Comparison of ENCODE assay signal across 25 cellular contexts in the genomic region with DNA sequence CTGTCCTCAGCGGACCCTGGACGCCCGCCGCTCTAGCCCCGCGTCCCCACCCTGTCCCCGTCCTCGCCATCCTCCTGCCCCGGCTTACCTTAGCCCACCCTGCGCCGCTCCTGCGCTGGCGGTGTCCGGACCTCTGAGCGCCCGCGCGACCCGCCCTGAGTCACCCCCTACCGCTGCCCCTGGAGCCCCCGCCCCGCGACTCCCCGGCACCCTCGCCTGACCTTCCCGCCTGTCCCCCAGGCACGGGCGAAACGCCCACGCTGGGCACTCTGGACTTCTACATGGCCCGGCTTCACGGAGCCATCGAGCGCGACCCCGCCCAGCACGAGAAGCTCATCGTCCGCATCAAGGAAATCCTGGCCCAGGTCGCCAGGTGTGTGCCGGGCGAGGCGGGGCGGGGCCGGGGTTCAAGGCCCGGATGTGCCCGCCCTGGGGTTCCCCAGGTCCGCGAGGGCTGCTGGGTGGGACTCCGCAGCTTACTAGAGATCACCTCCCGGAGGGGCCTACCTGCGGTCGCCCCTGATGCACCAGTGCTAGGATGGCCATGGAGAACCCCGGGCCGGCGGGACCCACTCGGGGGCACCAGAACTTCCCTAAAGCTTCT. TPM values are rescaled to one million over a fixed set of nuclear protein-coding genes. Genes with fewer than 3 reads are reported as not detected.
A peak's percentile ranks its signal among the peaks of the same experiment; 100 is the strongest.
DNase-seq lines count a peak whose midpoint lies in the region; ATAC-seq, FAIRE-seq and TF ChIP-seq lines count a peak whose summit lies in the region.
"Had no signal": no experiment of that assay in that cellular context is flagged by ENCODE, and none has a peak within 500 bp of the region (broad histone marks: within the 10 kb centered on the region; RNA-seq: fewer than 3 reads in every experiment).

No MANE protein-coding gene starts in this region.

- H2AK5ac ChIP-seq in H1 (ENCODE audit: low read depth, low read length): no peak overlapping the region

- POLR2A ChIA-PET in activated naive CD8-positive, alpha-beta T cell treated with anti-CD3 and anti-CD28 coated beads, Interleukin-2, amount 10 ng/mL, durations not matched to agents 7 days and 5 days (lab: Charles Lee): no interaction called here
- POLR2A ChIA-PET in H1 (lab: Charles Lee; ENCODE audit: partially characterized antibody): interaction anchor here (0.6 to 2.0 kb wide), 18 partner anchors 9 to 185 kb away, joined by 3 to 7 read pairs (median 4); partner anchors contain the start of genes MRPL54 and TEKTIP1

- H3K9me3 ChIP-seq in H1 (ENCODE audit: insufficient read depth in 2 of 2, low read depth in 1 of 2, low read length in 1 of 2) (no peaks in the 10 kb centered on the region), suprapubic skin (no peaks in the 10 kb centered on the region)
- H3K9me3 ChIP-seq: psoas muscle, SJSA1 had no signal

- H4K20me1 ChIP-seq in H1 (replicated peaks in 1 of 2; ENCODE audit: control insufficient read depth in 1 of 2, insufficient read depth in 2 of 2, low read length in 2 of 2): peaks cover 3 to 8% of the 10 kb centered on the region in 2 experiments

- WGBS in H1 (ENCODE audit: extremely low coverage in 1 of 2, insufficient coverage in 1 of 2, insufficient read length in 1 of 2, insufficient replicate concordance in 2 of 2, low coverage in 1 of 2, low lambda C conversion rate in 2 of 2, missing lambda C conversion rate in 1 of 2), 2 experiments: 8% methylated on average over 17 of the region's 57 CpGs; no CpG with 5 or more reads in 1 of the 2 experiments
- WGBS in suprapubic skin: 66% methylated on average over 37 of the region's 57 CpGs

- ATAC-seq in activated naive CD8-positive, alpha-beta T cell treated with anti-CD3 and anti-CD28 coated beads, Interleukin-2, amount 10 ng/mL, durations not matched to agents 7 days and 5 days (ENCODE audit: low read depth): no peak
- ATAC-seq in activated naive CD8-positive, alpha-beta T cell treated with anti-CD3 and anti-CD28 coated beads, Interleukin-2, amount 50 U/mL, for 24 hours: no peak
- no peak for ATAC-seq in GM18502 (IDR thresholded peaks at IDR 0.05; ENCODE audit: poor library complexity, unreplicated experiment)
- ATAC-seq: left lobe of liver, psoas muscle had no signal

- H3K4me1 Mint-ChIP-seq in activated naive CD8-positive, alpha-beta T cell treated with anti-CD3 and anti-CD28 coated beads, Interleukin-2, amount 10 ng/mL, durations not matched to agents 7 days and 5 days: peaks cover 4% of the 10 kb centered on the region
- peaks cover 7% of the 10 kb centered on the region for H3K4me1 Mint-ChIP-seq in activated naive CD8-positive, alpha-beta T cell treated with anti-CD3 and anti-CD28 coated beads, Interleukin-2, amount 50 U/mL, for 24 hours

- H3K4ac ChIP-seq in H1 (replicated peaks; ENCODE audit: insufficient read length, low read depth, low read length): no peak overlapping the region

- no peak overlapping the region for H3K23ac ChIP-seq in H1 (ENCODE audit: insufficient read length)

- H3K23me2 ChIP-seq in H1 (ENCODE audit: low read depth, low read length): peaks cover 17% of the 10 kb centered on the region; the same call in 1 of the 2 replicates

- no peak overlapping the region for H2BK12ac ChIP-seq in H1 (ENCODE audit: low read depth, low read length)

- no peaks in the 10 kb centered on the region for H3K79me1 ChIP-seq in H1 (ENCODE audit: low read depth, low read length)

- peak overlapping the region; percentile 81 to 84 for H3K4me2 ChIP-seq in H1 (ENCODE audit: insufficient read depth in 1 of 2, low read depth in 2 of 2, low read length in 2 of 2)
- H3K4me2 ChIP-seq: KMS-11 had no signal

- H3K4me1 ChIP-seq in H1 (replicated peaks in 1 of 4; ENCODE audit: control insufficient read depth in 3 of 4, insufficient read depth in 4 of 4, low read length in 3 of 4): peaks cover 0 to 13% (median 8%) of the 10 kb centered on the region in 4 experiments; a peak in 5 of 7 replicates
- peaks cover 37% of the 10 kb centered on the region for H3K4me1 ChIP-seq in suprapubic skin

- H4K8ac ChIP-seq in H1 (ENCODE audit: extremely low read depth, insufficient read depth, low read length): 0 out of 2 replicates have a peak overlapping the region, but pooled peaks have one; percentile 47

- CTCF ChIA-PET in H1 (lab: Charles Lee; ENCODE audit: partially characterized antibody): interaction anchor here (0.6 to 6.6 kb wide), 9 partner anchors 9 to 250 kb away, joined by 3 to 51 read pairs (median 6); partner anchors contain the start of gene MFSD12

- H3K36me3 ChIP-seq in H1 (ENCODE audit: control insufficient read depth in 2 of 4, insufficient read depth in 4 of 4, low read length in 3 of 4): no peaks in the 10 kb centered on the region
- peaks cover 4% of the 10 kb centered on the region for H3K36me3 ChIP-seq in suprapubic skin

- peak; percentile 33 for DNase-seq in activated naive CD8-positive, alpha-beta T cell treated with anti-CD3 and anti-CD28 coated beads, Interleukin-2, amount 10 ng/mL, durations not matched to agents 7 days and 5 days
- no peak for DNase-seq in activated naive CD8-positive, alpha-beta T cell treated with anti-CD3 and anti-CD28 coated beads, Interleukin-2, amount 50 U/mL, for 24 hours
- DNase-seq in H1 (ENCODE audit: low read depth in 1 of 2, low spot score in 2 of 2) (peak in 1 of 2 experiments; percentile 89), iPS-NIHi7 (ENCODE audit: extremely low spot score) (peak; percentile 68), suprapubic skin (ENCODE audit: low spot score in 2 of 2) (peak in 1 of 2 donors; percentile 71), SHP77 (lab: John Stamatoyannopoulos, UW) (no peak)
- no peak for DNase-seq in activated CD4-positive, alpha-beta T cell treated with anti-CD3 and anti-CD28 coated beads, Interleukin-2, amount 50 U/mL, for 4 hours
- DNase-seq: 8988T; activated CD4-positive, alpha-beta memory T cell treated with anti-CD3 and anti-CD28 coated beads for 36 hours; activated gamma-delta T cell treated with Interleukin-2 at 50 U/mL for 16 hours; activated T-cell treated with anti-CD3 and anti-CD28 coated beads for 4 hours; AML-193; COR-L47; foreskin melanocyte; NCI-H187; stimulated activated CD4-positive, alpha-beta T cell treated with anti-CD3 and anti-CD28 coated beads, Interleukin-4, amount 100 ng/mL, for 1 hour had no signal

- H2BK120ac ChIP-seq in H1 (replicated peaks; ENCODE audit: low read depth, low read length): no peak overlapping the region

- H3K4me3 ChIP-seq in H1 (ENCODE audit: extremely low read depth in 1 of 4, insufficient read depth in 2 of 4, low read depth in 3 of 4, low read length in 4 of 4) (peak overlapping the region; percentile 19 to 77 (median 44); a peak in 7 of 8 replicates), suprapubic skin (peak overlapping the region; percentile 40)
- H3K4me3 ChIP-seq: SJSA1 had no signal

- H2BK20ac ChIP-seq in H1 (ENCODE audit: low read length): no peak overlapping the region

- H3K79me2 ChIP-seq in H1 (ENCODE audit: control insufficient read depth in 1 of 2, insufficient read depth in 2 of 2, low read length in 2 of 2): no peaks in the 10 kb centered on the region

- no peak overlapping the region for H3K14ac ChIP-seq in H1 (ENCODE audit: insufficient read length)

- H3K18ac ChIP-seq in H1 (ENCODE audit: extremely low read depth, low read length): peak overlapping the region; percentile 19; the same call in 1 of the 2 replicates

- FAIRE-seq in H1 (lab: Jason Lieb, UNC): no peak
- FAIRE-seq: bronchial epithelial cell had no signal

- no peaks in the 10 kb centered on the region for H3K9me3 Mint-ChIP-seq in activated naive CD8-positive, alpha-beta T cell treated with anti-CD3 and anti-CD28 coated beads, Interleukin-2, amount 10 ng/mL, durations not matched to agents 7 days and 5 days
- H3K9me3 Mint-ChIP-seq in activated naive CD8-positive, alpha-beta T cell treated with anti-CD3 and anti-CD28 coated beads, Interleukin-2, amount 50 U/mL, for 24 hours: no peaks in the 10 kb centered on the region
- H3K9me3 Mint-ChIP-seq: activated CD4-positive, alpha-beta memory T cell treated with anti-CD3 and anti-CD28 coated beads for 36 hours; neural crest cell had no signal

- H4K91ac ChIP-seq in H1 (replicated peaks; ENCODE audit: insufficient read length, low read length): no peak overlapping the region

- TF ChIP-seq CTCF in H1 (IDR thresholded peaks at IDR 0.05; ENCODE audit: control extremely low read depth in 1 of 3, insufficient read depth in 1 of 3, low read depth in 1 of 3, low read length in 3 of 3) (no peak), suprapubic skin (IDR thresholded peaks at IDR 0.05) (no peak)

- H2BK15ac ChIP-seq in H1 (ENCODE audit: low read length): no peak overlapping the region

- H3K4me3 Mint-ChIP-seq in activated naive CD8-positive, alpha-beta T cell treated with anti-CD3 and anti-CD28 coated beads, Interleukin-2, amount 10 ng/mL, durations not matched to agents 7 days and 5 days: no peak overlapping the region
- H3K4me3 Mint-ChIP-seq in activated naive CD8-positive, alpha-beta T cell treated with anti-CD3 and anti-CD28 coated beads, Interleukin-2, amount 50 U/mL, for 24 hours: no peak overlapping the region
- H3K4me3 Mint-ChIP-seq: activated CD4-positive, alpha-beta memory T cell treated with anti-CD3 and anti-CD28 coated beads for 36 hours had no signal

- no peak overlapping the region for H2BK5ac ChIP-seq in H1 (ENCODE audit: low read depth, low read length)

- no peak overlapping the region for H2AFZ ChIP-seq in H1 (ENCODE audit: low read length)

- peaks cover 2% of the 10 kb centered on the region for H3K36me3 Mint-ChIP-seq in activated naive CD8-positive, alpha-beta T cell treated with anti-CD3 and anti-CD28 coated beads, Interleukin-2, amount 10 ng/mL, durations not matched to agents 7 days and 5 days
- H3K36me3 Mint-ChIP-seq in activated naive CD8-positive, alpha-beta T cell treated with anti-CD3 and anti-CD28 coated beads, Interleukin-2, amount 50 U/mL, for 24 hours (ENCODE audit: low read depth): peaks cover 6% of the 10 kb centered on the region

- TF ChIP-seq RAD21 in H1 (IDR thresholded peaks at IDR 0.05 in 1 of 2, conservative IDR thresholded peaks at IDR 0.05 in 1 of 2; ENCODE audit: low read depth in 2 of 2, low read length in 2 of 2): no peak

- no peak overlapping the region for H3K56ac ChIP-seq in H1 (replicated peaks; ENCODE audit: insufficient read length, low read depth, low read length)

- H3K27me3 ChIP-seq in H1 (replicated peaks in 1 of 4; ENCODE audit: control insufficient read depth in 3 of 4, extremely low read depth in 1 of 4, insufficient read depth in 3 of 4, low read length in 3 of 4): peaks cover 0 to 5% (median 0%) of the 10 kb centered on the region in 4 experiments; a peak in 1 of 7 replicates
- H3K27me3 ChIP-seq in suprapubic skin: no peaks in the 10 kb centered on the region
- H3K27me3 ChIP-seq: SJSA1 had no signal

- no peak overlapping the region for H4K5ac ChIP-seq in H1 (ENCODE audit: insufficient read length, low read depth, low read length)

- TF ChIP-seq EP300 in H1 (IDR thresholded peaks at IDR 0.05; ENCODE audit: borderline replicate concordance in 1 of 2, low read depth in 2 of 2, low read length in 2 of 2) (no peak), suprapubic skin (IDR thresholded peaks at IDR 0.05) (no peak)

- no peak overlapping the region for H3K27ac ChIP-seq in H1 (ENCODE audit: low read depth, low read length)
- H3K27ac ChIP-seq in suprapubic skin: no peak overlapping the region
- H3K27ac ChIP-seq: KMS-11, psoas muscle had no signal

- no peaks in the 10 kb centered on the region for H3K27me3 Mint-ChIP-seq in activated naive CD8-positive, alpha-beta T cell treated with anti-CD3 and anti-CD28 coated beads, Interleukin-2, amount 10 ng/mL, durations not matched to agents 7 days and 5 days
- no peaks in the 10 kb centered on the region for H3K27me3 Mint-ChIP-seq in activated naive CD8-positive, alpha-beta T cell treated with anti-CD3 and anti-CD28 coated beads, Interleukin-2, amount 50 U/mL, for 24 hours
- H3K27me3 Mint-ChIP-seq: activated CD4-positive, alpha-beta memory T cell treated with anti-CD3 and anti-CD28 coated beads for 36 hours had no signal

- no peak overlapping the region for H3K27ac Mint-ChIP-seq in activated naive CD8-positive, alpha-beta T cell treated with anti-CD3 and anti-CD28 coated beads, Interleukin-2, amount 10 ng/mL, durations not matched to agents 7 days and 5 days
- no peak overlapping the region for H3K27ac Mint-ChIP-seq in activated naive CD8-positive, alpha-beta T cell treated with anti-CD3 and anti-CD28 coated beads, Interleukin-2, amount 50 U/mL, for 24 hours
- H3K27ac Mint-ChIP-seq: activated CD4-positive, alpha-beta memory T cell treated with anti-CD3 and anti-CD28 coated beads for 36 hours had no signal

- TF ChIP-seq POLR2A in H1 (IDR thresholded peaks at IDR 0.05; ENCODE audit: control extremely low read depth in 1 of 2, low read depth in 2 of 2, low read length in 2 of 2): no peak; a peak in 2 of 3 replicates
- TF ChIP-seq POLR2A in suprapubic skin (IDR thresholded peaks at IDR 0.05): no peak

- H3K9ac ChIP-seq in H1 (replicated peaks in 1 of 4; ENCODE audit: extremely low read depth in 1 of 4, low read depth in 3 of 4, low read length in 3 of 4): no peak overlapping the region
- H3K9ac ChIP-seq: KMS-11 had no signal

RNA-seq across cellular contexts. Expression of gene HMG20B, which starts 5.1 kb away (rescaled TPM):
- 10 to 100 TPM; 58.5 to 59.5 TPM for total RNA-seq in activated naive CD8-positive, alpha-beta T cell treated with anti-CD3 and anti-CD28 coated beads, Interleukin-2, amount 10 ng/mL, durations not matched to agents 7 days and 5 days
- total RNA-seq in H1 (2021; fragmentation: NEBNext Ultra II Directional; extraction: Animal tissue kit (Norgen Biotek cat#: 25700)): 74.2 and 76.1 TPM in 2 replicates
- polyA plus RNA-seq in H1 (2011; rRNA removed): 42.9 and 63.9 TPM in 2 replicates
- 62.4 TPM for polyA plus RNA-seq in H1 (2011; cell fraction: cytosol; rRNA removed)
- polyA plus RNA-seq in H1 (2011; cell fraction: nucleus; rRNA removed): 98.9 TPM
- polyA plus RNA-seq in H1 (2012, experiment 1 of 2): 44.6 to 66.7 TPM (median 62.4 TPM) in 4 replicates
- polyA plus RNA-seq in H1 (2012, experiment 2 of 2): 60.0 TPM
- polyA plus RNA-seq in H1 (2013, experiment 1 of 2): 69.5 TPM
- polyA plus RNA-seq in H1 (2013, experiment 2 of 2): 62.3 TPM
- 5.2 and 6.5 TPM in 2 replicates for polyA minus RNA-seq in H1 (2011; rRNA and poly(A)+ RNA removed)
- polyA minus RNA-seq in H1 (2011; cell fraction: cytosol; rRNA and poly(A)+ RNA removed): 25.2 TPM
- polyA minus RNA-seq in H1 (2011; cell fraction: nucleus; rRNA and poly(A)+ RNA removed): 26.3 TPM
- total RNA-seq in suprapubic skin: 100 to 1,000 TPM in 3 of 4 donors, 10 to 100 TPM in 1; 87.9 to 135 (median 118) TPM

RNA-seq across cellular contexts. Expression of gene GIPC3, which starts 7.4 kb away (rescaled TPM):
- total RNA-seq in activated naive CD8-positive, alpha-beta T cell treated with anti-CD3 and anti-CD28 coated beads, Interleukin-2, amount 10 ng/mL, durations not matched to agents 7 days and 5 days: 1 to 10 TPM; 1.4 to 1.5 TPM
- 0.96 and 1.2 TPM in 2 replicates for total RNA-seq in H1 (2021; fragmentation: NEBNext Ultra II Directional; extraction: Animal tissue kit (Norgen Biotek cat#: 25700))
- 1.0 and 1.3 TPM in 2 replicates for polyA plus RNA-seq in H1 (2011; rRNA removed)
- 0.70 TPM for polyA plus RNA-seq in H1 (2011; cell fraction: cytosol; rRNA removed)
- 2.2 TPM for polyA plus RNA-seq in H1 (2011; cell fraction: nucleus; rRNA removed)
- 0.86 to 1.2 TPM (median 0.93 TPM) in 4 replicates for polyA plus RNA-seq in H1 (2012, experiment 1 of 2)
- 0.75 TPM for polyA plus RNA-seq in H1 (2012, experiment 2 of 2)
- 2.5 TPM for polyA plus RNA-seq in H1 (2013, experiment 1 of 2)
- polyA plus RNA-seq in H1 (2013, experiment 2 of 2): 2.3 TPM
- 0.82 and 1.3 TPM in 2 replicates for polyA minus RNA-seq in H1 (2011; rRNA and poly(A)+ RNA removed)
- polyA minus RNA-seq in H1 (2011; cell fraction: cytosol; rRNA and poly(A)+ RNA removed): 1.0 TPM
- polyA minus RNA-seq in H1 (2011; cell fraction: nucleus; rRNA and poly(A)+ RNA removed): 0.80 TPM
- under 1 TPM; 0.19 to 0.89 (median 0.37) TPM for total RNA-seq in suprapubic skin
- total RNA-seq: bronchial epithelial cell, Daoy had no signal

RNA-seq across cellular contexts. Expression of gene MFSD12, which starts 20.5 kb away (rescaled TPM):
- 10 to 100 TPM; 84.5 to 90.8 TPM for total RNA-seq in activated naive CD8-positive, alpha-beta T cell treated with anti-CD3 and anti-CD28 coated beads, Interleukin-2, amount 10 ng/mL, durations not matched to agents 7 days and 5 days
- total RNA-seq in H1 (2021; fragmentation: NEBNext Ultra II Directional; extraction: Animal tissue kit (Norgen Biotek cat#: 25700)): 59.6 and 62.5 TPM in 2 replicates
- 71.3 and 110 TPM in 2 replicates for polyA plus RNA-seq in H1 (2011; rRNA removed)
- 71.6 TPM for polyA plus RNA-seq in H1 (2011; cell fraction: cytosol; rRNA removed)
- 146 TPM for polyA plus RNA-seq in H1 (2011; cell fraction: nucleus; rRNA removed)
- polyA plus RNA-seq in H1 (2012, experiment 1 of 2): 48.8 to 71.1 TPM (median 62.8 TPM) in 4 replicates
- polyA plus RNA-seq in H1 (2012, experiment 2 of 2): 48.1 TPM
- polyA plus RNA-seq in H1 (2013, experiment 1 of 2): 64.5 TPM
- 71.3 TPM for polyA plus RNA-seq in H1 (2013, experiment 2 of 2)
- 30.6 and 31.0 TPM in 2 replicates for polyA minus RNA-seq in H1 (2011; rRNA and poly(A)+ RNA removed)
- 48.5 TPM for polyA minus RNA-seq in H1 (2011; cell fraction: cytosol; rRNA and poly(A)+ RNA removed)
- polyA minus RNA-seq in H1 (2011; cell fraction: nucleus; rRNA and poly(A)+ RNA removed): 41.9 TPM
- total RNA-seq in suprapubic skin: 100 to 1,000 TPM in 2 of 4 donors, 10 to 100 TPM in 2; 60.4 to 206 (median 119) TPM

RNA-seq across cellular contexts. Expression of gene TBXA2R, which starts 28.8 kb away (rescaled TPM):
- 1 to 10 TPM; 1.7 to 2.1 TPM for total RNA-seq in activated naive CD8-positive, alpha-beta T cell treated with anti-CD3 and anti-CD28 coated beads, Interleukin-2, amount 10 ng/mL, durations not matched to agents 7 days and 5 days
- total RNA-seq in H1 (2021; fragmentation: NEBNext Ultra II Directional; extraction: Animal tissue kit (Norgen Biotek cat#: 25700)): 0.50 and 0.75 TPM in 2 replicates
- polyA plus RNA-seq in H1 (2011; rRNA removed): 0.39 and 0.80 TPM in 2 replicates
- 0.31 TPM for polyA plus RNA-seq in H1 (2011; cell fraction: cytosol; rRNA removed)
- polyA plus RNA-seq in H1 (2011; cell fraction: nucleus; rRNA removed): 0.20 TPM
- polyA plus RNA-seq in H1 (2012, experiment 1 of 2): 0.22 to 0.59 TPM (median 0.48 TPM) in 4 replicates
- polyA plus RNA-seq in H1 (2012, experiment 2 of 2): 0.39 TPM
- polyA plus RNA-seq in H1 (2013, experiment 1 of 2): 0.97 TPM
- 1.2 TPM for polyA plus RNA-seq in H1 (2013, experiment 2 of 2)
- polyA minus RNA-seq in H1 (2011; rRNA and poly(A)+ RNA removed): 0.10 and 0.22 TPM in 2 replicates
- polyA minus RNA-seq in H1 (2011; cell fraction: cytosol; rRNA and poly(A)+ RNA removed): not detected
- polyA minus RNA-seq in H1 (2011; cell fraction: nucleus; rRNA and poly(A)+ RNA removed): 0.40 TPM
- under 1 TPM; 0.32 to 0.85 (median 0.41) TPM for total RNA-seq in suprapubic skin
- total RNA-seq: bronchial epithelial cell, Daoy, SJSA1 had no signal

RNA-seq across cellular contexts. Expression of gene TEKTIP1, which starts 38.9 kb away (rescaled TPM):
- 10 to 100 TPM; 11.4 to 13.9 TPM for total RNA-seq in activated naive CD8-positive, alpha-beta T cell treated with anti-CD3 and anti-CD28 coated beads, Interleukin-2, amount 10 ng/mL, durations not matched to agents 7 days and 5 days
- 1.0 and 1.1 TPM in 2 replicates for total RNA-seq in H1 (2021; fragmentation: NEBNext Ultra II Directional; extraction: Animal tissue kit (Norgen Biotek cat#: 25700))
- 0.49 TPM in 1 of 2 replicates, not detected in the other for polyA plus RNA-seq in H1 (2011; rRNA removed)
- 0.34 TPM for polyA plus RNA-seq in H1 (2011; cell fraction: cytosol; rRNA removed)
- 6.0 TPM for polyA plus RNA-seq in H1 (2011; cell fraction: nucleus; rRNA removed)
- polyA plus RNA-seq in H1 (2012, experiment 1 of 2): 0.94 to 2.2 TPM (median 1.6 TPM) in 3 of 4 replicates, not detected in the other
- 1.3 TPM for polyA plus RNA-seq in H1 (2012, experiment 2 of 2)
- 0.45 TPM for polyA plus RNA-seq in H1 (2013, experiment 1 of 2)
- polyA plus RNA-seq in H1 (2013, experiment 2 of 2): 0.17 TPM
- 0.32 TPM in 1 of 2 replicates, not detected in the other for polyA minus RNA-seq in H1 (2011; rRNA and poly(A)+ RNA removed)
- not detected for polyA minus RNA-seq in H1 (2011; cell fraction: cytosol; rRNA and poly(A)+ RNA removed)
- not detected for polyA minus RNA-seq in H1 (2011; cell fraction: nucleus; rRNA and poly(A)+ RNA removed)
- total RNA-seq in suprapubic skin: 1 to 10 TPM in 2 of 4 donors, not detected in 2; 2.4 to 5.2 TPM
- total RNA-seq: bronchial epithelial cell, Daoy, urinary bladder had no signal
- polyA plus RNA-seq: psoas muscle had no signal

Comparison
In these comparisons a context has a peak if more than half of its experiments do, and no peak if none do; other contexts are left out.
1. DNase-seq: peak in activated naive CD8-positive, alpha-beta T cell treated with anti-CD3 and anti-CD28 coated beads, Interleukin-2, amount 10 ng/mL, durations not matched to agents 7 days and 5 days (single experiment) and iPS-NIHi7 (single experiment); none in activated naive CD8-positive, alpha-beta T cell treated with anti-CD3 and anti-CD28 coated beads, Interleukin-2, amount 50 U/mL, for 24 hours (single experiment), SHP77 (0 of 2) and activated CD4-positive, alpha-beta T cell treated with anti-CD3 and anti-CD28 coated beads, Interleukin-2, amount 50 U/mL, for 4 hours (0 of 2).